Comparison of ENCODE assay signal across 10 cellular contexts in genomic region chr21:37407719-37408455, GRCh38. TPM values are rescaled to one million over a fixed set of nuclear protein-coding genes. Genes with fewer than 3 reads are reported as not detected.
A peak's percentile ranks its signal among the peaks of the same experiment; 100 is the strongest.
DNase-seq lines count a peak whose midpoint lies in the region; ATAC-seq and TF ChIP-seq lines count a peak whose summit lies in the region.
"Had no signal": no experiment of that assay in that cellular context is flagged by ENCODE, and none has a peak within 500 bp of the region (broad histone marks: within the 10 kb centered on the region; RNA-seq: fewer than 3 reads in every experiment).

No MANE protein-coding gene starts in this region.

- no peak overlapping the region for H3K4me3 ChIP-seq in breast epithelium
- H3K4me3 ChIP-seq in effector memory CD4-positive, alpha-beta T cell (ENCODE audit: insufficient read depth, low read depth, low read length, poor library complexity, severe bottlenecking) = peak overlapping the region; percentile 14

- no TSS peak for BruUV-seq in MCF 10A (replicated peaks; lab: Mats Ljungman, UMichigan)

- H3K27ac Mint-ChIP-seq in MCF 10A (ENCODE audit: low read depth, unreplicated experiment) = peak overlapping the region; percentile 58

- ATAC-seq in HG03095 (IDR thresholded peaks at IDR 0.05; ENCODE audit: unreplicated experiment) (peak; percentile 47), HG03520 (IDR thresholded peaks at IDR 0.05; ENCODE audit: unreplicated experiment) (no peak)

- intact Hi-C loops in MCF 10A (cut with micrococcal nuclease) = no loop called here
- intact Hi-C loops in breast epithelium (cut with DNase I; ENCODE audit: low total_unique reads) = no loop called here

- H3K4me1 Mint-ChIP-seq in MCF 10A (ENCODE audit: insufficient read depth, unreplicated experiment) = peaks cover 43% of the 10 kb centered on the region

- no peak for TF ChIP-seq POLR2A in breast epithelium (IDR thresholded peaks at IDR 0.05)

- DNase-seq in MCF 10A (ENCODE audit: unreplicated experiment) (no peak), breast epithelium (ENCODE audit: low spot score in 2 of 2) (no peak), stromal cell of bone marrow (ENCODE audit: low read depth) (peak; percentile 31)
- no peak for DNase-seq in effector memory CD4-positive, alpha-beta T cell
- no peak for DNase-seq in effector CD4-positive, alpha-beta T cell
- DNase-seq in stimulated activated CD4-positive, alpha-beta T cell treated with anti-CD3 and anti-CD28 coated beads, Interleukin-2, amount 100 ng/mL, for 24 hours = no peak
- DNase-seq: NCI-H526 treated with DMSO at 0.1 percent for 48 hours had no signal

- CTCF ChIA-PET in MCF 10A (lab: Yijun Ruan, JAX) = interaction anchor here (0.6 to 1.3 kb wide), 5 partner anchors 13 to 810 kb away, joined by 3 to 4 read pairs (median 3); no protein-coding TSS in a partner anchor

- no peak overlapping the region for H3K4me3 Mint-ChIP-seq in MCF 10A (ENCODE audit: unreplicated experiment)

- H3K27ac ChIP-seq in breast epithelium = no peak overlapping the region
- no peak overlapping the region for H3K27ac ChIP-seq in effector memory CD4-positive, alpha-beta T cell (ENCODE audit: insufficient read depth, low read length, poor library complexity, severe bottlenecking)
- H3K27ac ChIP-seq: C4-2B had no signal

- H3K36me3 ChIP-seq in breast epithelium = no peaks in the 10 kb centered on the region
- no peaks in the 10 kb centered on the region for H3K36me3 ChIP-seq in effector memory CD4-positive, alpha-beta T cell (ENCODE audit: control insufficient read depth, insufficient read depth, low read length)

- H3K36me3 Mint-ChIP-seq in MCF 10A (ENCODE audit: insufficient read depth, unreplicated experiment) = peaks cover 5% of the 10 kb centered on the region

- peaks cover 0 to 9% of the 10 kb centered on the region in 2 donors for H3K4me1 ChIP-seq in breast epithelium
- peaks cover 41% of the 10 kb centered on the region for H3K4me1 ChIP-seq in effector memory CD4-positive, alpha-beta T cell (ENCODE audit: control insufficient read depth, insufficient read depth, low read length, poor library complexity, severe bottlenecking)

- no peaks in the 10 kb centered on the region for H3K27me3 ChIP-seq in breast epithelium
- H3K27me3 ChIP-seq in effector memory CD4-positive, alpha-beta T cell (replicated peaks; ENCODE audit: control insufficient read depth, insufficient read depth, low read length, poor library complexity, severe bottlenecking) = no peaks in the 10 kb centered on the region

- H3K27me3 Mint-ChIP-seq in MCF 10A (ENCODE audit: insufficient read depth, unreplicated experiment) = no peaks in the 10 kb centered on the region

- POLR2A ChIA-PET in MCF 10A (lab: Yijun Ruan, JAX) = interaction anchor here (0.7 to 2.4 kb wide), 9 partner anchors 10 to 144 kb away, joined by 3 to 13 read pairs (median 5); partner anchors contain the start of gene VPS26C

- H3K9me3 ChIP-seq in breast epithelium = peaks cover under 1 to 2% of the 10 kb centered on the region in 2 donors
- no peaks in the 10 kb centered on the region for H3K9me3 ChIP-seq in effector memory CD4-positive, alpha-beta T cell (ENCODE audit: control insufficient read depth, low read length)

- TF ChIP-seq CTCF in MCF 10A (IDR thresholded peaks at IDR 0.05; ENCODE audit: unreplicated experiment) (no peak), breast epithelium (IDR thresholded peaks at IDR 0.05) (no peak)

- peaks cover under 1% of the 10 kb centered on the region for H3K9me3 Mint-ChIP-seq in MCF 10A (ENCODE audit: unreplicated experiment)

RNA-seq across cellular contexts. Expression of gene DYRK1A, which starts 41.3 kb away (rescaled TPM):
- total RNA-seq in MCF 10A (2022) (58.6 and 63.1 TPM in 2 replicates), breast epithelium (100 to 1,000 TPM in 1 of 3 donors, 10 to 100 TPM in 2; 71.7 to 138 (median 93.1) TPM)
